In genomic region chr2:3692375-3692774, GRCh38 we compare ENCODE assay signal across 9 cellular contexts. TPM values are rescaled to one million over a fixed set of nuclear protein-coding genes. Genes with fewer than 3 reads are reported as not detected.
DNase-seq lines count a peak whose midpoint lies in the region; ATAC-seq and TF ChIP-seq lines count a peak whose summit lies in the region.
"Had no signal": no experiment of that assay in that cellular context is flagged by ENCODE, and none has a peak within 500 bp of the region (broad histone marks: within the 10 kb centered on the region; RNA-seq: fewer than 3 reads in every experiment).

No MANE protein-coding gene starts in this region.

- DNase-seq in NCI-H1092 treated with DMSO at 0.1 percent for 48 hours (lab: John Stamatoyannopoulos, UW) (peak; percentile 9), NCI-H1092 (lab: John Stamatoyannopoulos, UW) (no peak), NCI-H2196 treated with DMSO at 0.1 percent for 48 hours (lab: John Stamatoyannopoulos, UW; ENCODE audit: unreplicated experiment) (peak; percentile 37), cardiac fibroblast (ENCODE audit: low read depth in 2 of 2) (peak; percentile 13 to 17), sciatic nerve (ENCODE audit: low spot score) (no peak), anterior cingulate cortex (lab: John Stamatoyannopoulos, UW) (no peak)
- DNase-seq: activated CD4-positive, alpha-beta T cell treated with anti-CD3 and anti-CD28 coated beads, Interleukin-2, amount 10 ng/mL, durations not matched to agents 7 days and 5 days had no signal

- H3K4me3 ChIP-seq in cardiac fibroblast (replicated peaks in 1 of 2; ENCODE audit: low read depth in 2 of 2, low read length in 2 of 2), result no peak overlapping the region

- intact Hi-C loops in sciatic nerve (cut with DNase I), result no loop called here

- TF ChIP-seq CTCF in cardiac fibroblast (IDR thresholded peaks at IDR 0.05; ENCODE audit: low read depth, low read length), result peak; percentile 15

- ATAC-seq in sciatic nerve (peak; percentile 77), HG02870 (IDR thresholded peaks at IDR 0.05; ENCODE audit: unreplicated experiment) (no peak), GM21515 (IDR thresholded peaks at IDR 0.05; ENCODE audit: unreplicated experiment) (no peak)

RNA-seq across cellular contexts. Expression of gene DCDC2C, which starts 11.0 kb away (rescaled TPM):
- 4.6 TPM for total RNA-seq in sciatic nerve
- total RNA-seq: activated CD4-positive, alpha-beta T cell treated with anti-CD3 and anti-CD28 coated beads, Interleukin-2, amount 10 ng/mL, durations not matched to agents 7 days and 5 days had no signal

RNA-seq across cellular contexts. Expression of gene ALLC, which starts 34.4 kb away (rescaled TPM):
- total RNA-seq in sciatic nerve, result 7.6 TPM
- total RNA-seq: activated CD4-positive, alpha-beta T cell treated with anti-CD3 and anti-CD28 coated beads, Interleukin-2, amount 10 ng/mL, durations not matched to agents 7 days and 5 days had no signal

Comparison
In these comparisons a context has a peak if more than half of its experiments do, and no peak if none do; other contexts are left out.
1. DNase-seq: peak in NCI-H1092 treated with DMSO at 0.1 percent for 48 hours (single experiment), NCI-H2196 treated with DMSO at 0.1 percent for 48 hours (single experiment) and cardiac fibroblast (2 of 2); none in NCI-H1092 (single experiment), sciatic nerve (single experiment) and anterior cingulate cortex (0 of 58).